13 cellular contexts compared by ENCODE assay signal in the genomic region with DNA sequence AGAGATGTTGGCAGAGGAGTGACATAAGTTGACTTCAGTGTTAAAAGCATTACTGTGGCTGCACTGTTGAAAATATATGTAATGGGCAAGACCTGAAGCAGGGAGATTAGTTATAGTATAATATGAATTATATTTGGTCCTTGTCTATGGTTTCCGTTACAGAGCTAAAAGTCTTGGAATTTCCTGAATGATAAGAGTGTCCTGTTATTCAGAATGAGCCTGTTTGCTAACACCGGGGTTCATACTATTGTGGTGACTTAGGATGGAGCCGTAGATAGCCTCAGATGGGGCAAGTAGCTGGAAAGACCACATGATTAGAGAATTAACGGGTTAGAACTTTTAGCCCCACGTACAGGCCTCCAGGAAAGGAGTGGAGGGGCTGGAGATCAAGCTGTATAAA.
"Had no signal": no experiment of that assay in that cellular context is flagged by ENCODE, and none has a peak within 500 bp of the region (broad histone marks: within the 10 kb centered on the region; RNA-seq: fewer than 3 reads in every experiment).

No MANE protein-coding gene starts in this region.

- H2AFZ ChIP-seq: hepatocyte, neural progenitor cell, parathyroid adenoma had no signal

- H3K27ac Mint-ChIP-seq: neural progenitor cell had no signal

- H3K27me3 ChIP-seq: gastroesophageal sphincter, hepatocyte, neural progenitor cell, stomach had no signal

- H3K9me3 ChIP-seq: gastroesophageal sphincter, stomach had no signal

- DNase-seq: activated CD4-positive, alpha-beta T cell treated with anti-CD3 and anti-CD28 coated beads for 4 hours; activated naive CD4-positive, alpha-beta T cell; activated T-cell treated with anti-CD3 and anti-CD28 coated beads, Interleukin-2, amount 50 U/mL, for 1 hour; amygdala; effector CD4-positive, alpha-beta T cell; stimulated activated CD4-positive, alpha-beta T cell treated with anti-CD3 and anti-CD28 coated beads, Interleukin-4, amount 100 ng/mL, for 4 hours; stomach had no signal

- H3K4me3 Mint-ChIP-seq: neural progenitor cell had no signal

- H3K4me3 ChIP-seq: gastroesophageal sphincter, hepatocyte, neural progenitor cell, skin epidermis, stomach had no signal

- H3K9me3 Mint-ChIP-seq: neural progenitor cell had no signal

- H3K9ac ChIP-seq: neural progenitor cell, parathyroid adenoma had no signal

- H3K4me2 ChIP-seq: hepatocyte, neural progenitor cell had no signal

- ATAC-seq: gastroesophageal sphincter had no signal

- H3K27ac ChIP-seq: gastroesophageal sphincter, hepatocyte, neural progenitor cell, parathyroid adenoma, skin epidermis, stomach, VCaP had no signal
